Comparison of ENCODE assay signal across 8 cellular contexts in genomic region chr10:68560916-68561691, GRCh38. TPM values are rescaled to one million over a fixed set of nuclear protein-coding genes. Genes with fewer than 3 reads are reported as not detected.
DNase-seq lines count a peak whose midpoint lies in the region; ATAC-seq, FAIRE-seq and TF ChIP-seq lines count a peak whose summit lies in the region.

No MANE protein-coding gene starts in this region.

- H3K27ac ChIP-seq in coronary artery (peak overlapping the region in 1 of 2 donors; percentile 33), lower lobe of right lung (no peak overlapping the region), tibial artery (peak overlapping the region; percentile 5 to 44)

- no peaks in the 10 kb centered on the region for H3K36me3 ChIP-seq in lower lobe of right lung
- H3K36me3 ChIP-seq in tibial artery, result no peaks in the 10 kb centered on the region

- DNase-seq in NCI-H82 (lab: John Stamatoyannopoulos, UW) (peak; percentile 62), NCI-H82 treated with DMSO at 0.1 percent for 48 hours (lab: John Stamatoyannopoulos, UW; ENCODE audit: unreplicated experiment) (no peak), NCI-H69 (lab: John Stamatoyannopoulos, UW) (peak; percentile 62), coronary artery (ENCODE audit: low spot score) (no peak), lower lobe of right lung (no peak), tibial artery (peak in 1 of 2 donors; percentile 66), RCC 7860 (ENCODE audit: low spot score) (no peak), cortex of kidney (lab: John Stamatoyannopoulos, UW) (no peak)

- peaks cover 15% of the 10 kb centered on the region for H3K4me1 ChIP-seq in lower lobe of right lung
- peaks cover 0 to 28% (median 19%) of the 10 kb centered on the region in 4 donors for H3K4me1 ChIP-seq in tibial artery

- no peak for FAIRE-seq in RCC 7860 (lab: Jason Lieb, UNC)

- H3K4me3 ChIP-seq in coronary artery, result peak overlapping the region; percentile 86
- peak overlapping the region; percentile 69 for H3K4me3 ChIP-seq in lower lobe of right lung
- peak overlapping the region; percentile 62 to 69 for H3K4me3 ChIP-seq in tibial artery

- intact Hi-C loops in lower lobe of right lung (cut with DNase I) (no loop called here), tibial artery (cut with DNase I; ENCODE audit: low total_unique reads) (no loop called here)

- peak; percentile 44 to 59 for ATAC-seq in lower lobe of right lung

- H3K27me3 ChIP-seq in lower lobe of right lung (ENCODE audit: low read depth), result peaks cover 21% of the 10 kb centered on the region
- H3K27me3 ChIP-seq in tibial artery, result peaks cover 0 to 10% of the 10 kb centered on the region in 2 donors

- TF ChIP-seq CTCF in coronary artery (IDR thresholded peaks at IDR 0.05) (no peak), lower lobe of right lung (IDR thresholded peaks at IDR 0.05) (no peak), tibial artery (IDR thresholded peaks at IDR 0.05) (no peak)

- H3K9me3 ChIP-seq in lower lobe of right lung (no peaks in the 10 kb centered on the region), tibial artery (no peaks in the 10 kb centered on the region)

RNA-seq across cellular contexts. Expression of gene TET1, which starts 1.0 kb away (rescaled TPM):
- total RNA-seq in lower lobe of right lung, result 1.8 TPM

RNA-seq across cellular contexts. Expression of gene SLC25A16, which starts 33.8 kb away (rescaled TPM):
- 29.4 TPM for total RNA-seq in lower lobe of right lung

Comparison
In these comparisons a context has a peak if more than half of its experiments do, and no peak if none do; other contexts are left out.
1. DNase-seq: peak in NCI-H82 (single experiment) and NCI-H69 (single experiment); none in NCI-H82 treated with DMSO at 0.1 percent for 48 hours (single experiment), coronary artery (single experiment), lower lobe of right lung (single experiment), RCC 7860 (single experiment) and cortex of kidney (single experiment).
2. Peak in every context shown above with its lines, with median percentiles within 50 percentile points of each other: H3K4me3 ChIP-seq.